Comparison of ENCODE assay signal across 9 cellular contexts in genomic region chr11:118241191-118242098, GRCh38. TPM values are rescaled to one million over a fixed set of nuclear protein-coding genes. Genes with fewer than 3 reads are reported as not detected.
DNase-seq lines count a peak whose midpoint lies in the region; ATAC-seq and TF ChIP-seq lines count a peak whose summit lies in the region.
"Had no signal": no experiment of that assay in that cellular context is flagged by ENCODE, and none has a peak within 500 bp of the region (broad histone marks: within the 10 kb centered on the region; RNA-seq: fewer than 3 reads in every experiment).

No MANE protein-coding gene starts in this region.

- dilution Hi-C loops in mammary epithelial cell (cut with HindIII; ENCODE audit: low sequenced_read_pairs), result no loop called here

- H3K27me3 ChIP-seq in mammary epithelial cell (ENCODE audit: insufficient read depth, low read length) (no peaks in the 10 kb centered on the region), muscle layer of duodenum (ENCODE audit: low read depth, low read length) (no peaks in the 10 kb centered on the region)

- no peak overlapping the region for H3K9ac ChIP-seq in mammary epithelial cell (ENCODE audit: insufficient read depth, low read length)

- intact Hi-C loops in mammary epithelial cell (cut with micrococcal nuclease), result loop anchor here (1.0 kb wide), 1 partner anchor 23 kb away; the partner anchor contains the start of gene MPZL2

- no peaks in the 10 kb centered on the region for H4K20me1 ChIP-seq in mammary epithelial cell (ENCODE audit: insufficient read depth, low read length)

- H3K36me3 ChIP-seq in mammary epithelial cell (ENCODE audit: insufficient read depth, low read length), result no peaks in the 10 kb centered on the region
- no peaks in the 10 kb centered on the region for H3K36me3 ChIP-seq in muscle layer of duodenum (ENCODE audit: control insufficient read depth in 1 of 2, insufficient read depth in 2 of 2, low read length in 2 of 2)

- peaks cover 11% of the 10 kb centered on the region for H3K79me2 ChIP-seq in mammary epithelial cell (ENCODE audit: insufficient read depth, low read length)

- WGBS in mammary epithelial cell (ENCODE audit: low coverage, missing lambda C conversion rate), result 23% methylated on average over 9 of the region's 9 CpGs

- DNase-seq in NK-92 treated with Interleukin-12 subunit alpha and Interleukin-12 subunit beta, amount 100 ng/mL, for 24 hours (lab: John Stamatoyannopoulos, UW), result peak; percentile 64
- DNase-seq in NK-92 (lab: John Stamatoyannopoulos, UW; ENCODE audit: unreplicated experiment) (no peak), T-helper 1 cell (peak in 4 of 5 donors; percentile 36 to 93 (median 44)), mammary epithelial cell (peak; percentile 88), DMS 273 (lab: John Stamatoyannopoulos, UW; ENCODE audit: unreplicated experiment) (no peak), GM19238 (ENCODE audit: insufficient read length, low spot score) (no peak)

- CTCF ChIA-PET in mammary epithelial cell (lab: Charles Lee; ENCODE audit: low non-redundant PET), result no interaction called here

- no peak for TF ChIP-seq CTCF in mammary epithelial cell (conservative IDR thresholded peaks at IDR 0.05 in 1 of 2, IDR thresholded peaks at IDR 0.05 in 1 of 2; ENCODE audit: extremely low read depth in 1 of 2, insufficient read depth in 1 of 2, low read depth in 1 of 2, low read length in 2 of 2)

- peak overlapping the region; percentile 62 for H2AFZ ChIP-seq in mammary epithelial cell (ENCODE audit: low read depth, low read length)

- peak overlapping the region; percentile 83 for H3K4me2 ChIP-seq in mammary epithelial cell (ENCODE audit: insufficient read depth, low read depth, low read length)

- peak; percentile 94 for ATAC-seq in HG03175 (IDR thresholded peaks at IDR 0.05; ENCODE audit: unreplicated experiment)

- H3K4me3 ChIP-seq in mammary epithelial cell (replicated peaks in 1 of 3; ENCODE audit: insufficient read depth in 1 of 3, low read depth in 2 of 3, low read length in 3 of 3) (peak overlapping the region in 1 of 3 experiments; percentile 5), muscle layer of duodenum (ENCODE audit: low read depth in 1 of 2, low read length in 2 of 2) (no peak overlapping the region)

- H3K27ac ChIP-seq in mammary epithelial cell (ENCODE audit: insufficient read depth, low read depth, low read length) (peak overlapping the region; percentile 72), muscle layer of duodenum (ENCODE audit: low read length) (peak overlapping the region; percentile 73)

- in situ Hi-C loops in mammary epithelial cell (cut with MboI; ENCODE audit: low sequenced_read_pairs in 2 of 2), result no loop called here

- H3K4me1 ChIP-seq in mammary epithelial cell (ENCODE audit: insufficient read depth, low read length) (peaks cover 18% of the 10 kb centered on the region), muscle layer of duodenum (ENCODE audit: control insufficient read depth in 1 of 2, insufficient read depth in 2 of 2, low read length in 2 of 2) (no peaks in the 10 kb centered on the region)

- BruUV-seq in mammary epithelial cell (replicated peaks; lab: Mats Ljungman, UMichigan), result no TSS peak

- no peaks in the 10 kb centered on the region for H3K9me3 ChIP-seq in mammary epithelial cell (replicated peaks; ENCODE audit: insufficient read depth, low read length)
- no peaks in the 10 kb centered on the region for H3K9me3 ChIP-seq in muscle layer of duodenum (ENCODE audit: control insufficient read depth in 1 of 2, low read length in 2 of 2)

RNA-seq across cellular contexts. Expression of gene MPZL3, which starts 10.7 kb away (rescaled TPM):
- 10 to 100 TPM; 10.9 to 25.7 TPM for total RNA-seq in mammary epithelial cell
- 4.3 TPM for polyA plus RNA-seq in mammary epithelial cell
- 25.3 TPM for polyA minus RNA-seq in mammary epithelial cell

RNA-seq across cellular contexts. Expression of gene JAML, which starts 16.6 kb away (rescaled TPM):
- total RNA-seq in mammary epithelial cell, result not detected
- polyA plus RNA-seq in mammary epithelial cell, result not detected
- not detected for polyA minus RNA-seq in mammary epithelial cell
- polyA plus RNA-seq: AG04450 had no signal

RNA-seq across cellular contexts. Expression of gene MPZL2, which starts 22.7 kb away (rescaled TPM):
- total RNA-seq in mammary epithelial cell, result 10 to 100 TPM; 82.5 to 92.3 TPM
- 82.9 TPM for polyA plus RNA-seq in mammary epithelial cell
- polyA minus RNA-seq in mammary epithelial cell, result 105 TPM
- polyA plus RNA-seq: AG04450 had no signal

Comparison
In these comparisons a context has a peak if more than half of its experiments do, and no peak if none do; other contexts are left out.
1. DNase-seq: peak in NK-92 treated with Interleukin-12 subunit alpha and Interleukin-12 subunit beta, amount 100 ng/mL, for 24 hours (single experiment), T-helper 1 cell (4 of 5) and mammary epithelial cell (single experiment); none in NK-92 (single experiment), DMS 273 (single experiment) and GM19238 (single experiment).